In genomic region chr11:40716344-40717178, GRCh38 we compare ENCODE assay signal across 27 cellular contexts.
"Had no signal": no experiment of that assay in that cellular context is flagged by ENCODE, and none has a peak within 500 bp of the region (broad histone marks: within the 10 kb centered on the region; RNA-seq: fewer than 3 reads in every experiment).

No MANE protein-coding gene starts in this region.

- H3K36me3 Mint-ChIP-seq: activated naive CD8-positive, alpha-beta T cell; mesothelial cell of epicardium; natural killer cell treated with Interleukin-12 subunit alpha and Interleukin-12 subunit beta and Interleukin-15 and Interleukin-18, amount 100 ng/mL, for 72 hours; stimulated activated memory B cell treated with anti-CD40 and anti-IgM and Interleukin-4, amounts not matched to agents 10 μg/mL and 1 μg/mL and 100 μg/mL, for 72 hours had no signal

- H3K27me3 Mint-ChIP-seq: activated B cell treated with CpG ODN at 0.5 μM for 24 hours; activated CD4-positive, alpha-beta T cell treated with anti-CD3 and anti-CD28 coated beads for 36 hours; activated naive CD8-positive, alpha-beta T cell; natural killer cell treated with Interleukin-12 subunit alpha and Interleukin-12 subunit beta and Interleukin-15 and Interleukin-18, amount 100 ng/mL, for 72 hours; stimulated activated memory B cell treated with anti-CD40 and anti-IgM and Interleukin-4, amounts not matched to agents 10 μg/mL and 1 μg/mL and 100 μg/mL, for 72 hours had no signal

- DNase-seq: activated B cell treated with CpG ODN at 0.5 μM for 24 hours; activated CD4-positive, alpha-beta T cell treated with anti-CD3 and anti-CD28 coated beads for 36 hours; activated CD4-positive, alpha-beta T cell treated with anti-CD3 and anti-CD28 coated beads, Interleukin-2, amount 50 U/mL, for 48 hours; activated CD8-positive, alpha-beta memory T cell treated with anti-CD3 and anti-CD28 coated beads, Interleukin-2, amount 50 U/mL, for 48 hours; activated naive CD4-positive, alpha-beta T cell; activated T-cell treated with anti-CD3 and anti-CD28 coated beads, Interleukin-2, amount 50 U/mL, for 4 hours; adrenal gland; heart left ventricle; immature natural killer cell; left ventricle myocardium inferior; mammary epithelial cell; occipital lobe; small intestine; stimulated activated CD4-positive, alpha-beta T cell treated with anti-CD3 and anti-CD28 coated beads, Interleukin-15, amount 100 ng/mL, for 24 hours; stomach; T-helper 1 cell; uterus had no signal

- H3K36me3 ChIP-seq: adrenal gland, breast epithelium, heart left ventricle, left ventricle myocardium inferior, stomach, suprapubic skin, tibial nerve, uterus had no signal

- H3K27me3 ChIP-seq: adrenal gland, breast epithelium, heart left ventricle, stomach, suprapubic skin, tibial nerve, uterus had no signal

- H3K4me3 Mint-ChIP-seq: activated B cell treated with CpG ODN at 0.5 μM for 24 hours; activated CD4-positive, alpha-beta T cell treated with anti-CD3 and anti-CD28 coated beads for 36 hours; activated naive CD8-positive, alpha-beta T cell; activated T-cell treated with anti-CD3 and anti-CD28 coated beads, Interleukin-2, amount 50 U/mL, for 4 hours; immature natural killer cell; mesothelial cell of epicardium; natural killer cell treated with Interleukin-12 subunit alpha and Interleukin-12 subunit beta and Interleukin-15 and Interleukin-18, amount 100 ng/mL, for 72 hours; stimulated activated memory B cell treated with anti-CD40 and anti-IgM and Interleukin-4, amounts not matched to agents 10 μg/mL and 1 μg/mL and 100 μg/mL, for 72 hours had no signal

- H3K27ac Mint-ChIP-seq: activated B cell treated with CpG ODN at 0.5 μM for 24 hours; activated CD4-positive, alpha-beta T cell treated with anti-CD3 and anti-CD28 coated beads for 36 hours; activated naive CD8-positive, alpha-beta T cell; activated T-helper 2 cell treated with anti-CD3 and anti-CD28 coated beads, Interferon-gamma antibody, Interleukin-2, Interleukin-4, amounts not matched to agents 10 μg/mL and 5 μg/mL and 100 μg/mL, durations not matched to agents 14 hours and 24 hours and 36 hours; immature natural killer cell; mesothelial cell of epicardium; natural killer cell treated with Interleukin-12 subunit alpha and Interleukin-12 subunit beta and Interleukin-15 and Interleukin-18, amount 100 ng/mL, for 72 hours; stimulated activated memory B cell treated with anti-CD40 and anti-IgM and Interleukin-4, amounts not matched to agents 10 μg/mL and 1 μg/mL and 100 μg/mL, for 72 hours had no signal

- H3K9me3 Mint-ChIP-seq: activated B cell treated with CpG ODN at 0.5 μM for 24 hours; mesothelial cell of epicardium; stimulated activated memory B cell treated with anti-CD40 and anti-IgM and Interleukin-4, amounts not matched to agents 10 μg/mL and 1 μg/mL and 100 μg/mL, for 72 hours had no signal

- H3K4me1 Mint-ChIP-seq: activated B cell treated with CpG ODN at 0.5 μM for 24 hours; activated CD4-positive, alpha-beta T cell treated with anti-CD3 and anti-CD28 coated beads for 36 hours; immature natural killer cell; mesothelial cell of epicardium; stimulated activated memory B cell treated with anti-CD40 and anti-IgM and Interleukin-4, amounts not matched to agents 10 μg/mL and 1 μg/mL and 100 μg/mL, for 72 hours had no signal

- H3K27ac ChIP-seq: adrenal gland, breast epithelium, coronary artery, heart left ventricle, left ventricle myocardium inferior, stomach, suprapubic skin, tibial nerve, uterus had no signal

- H3K4me3 ChIP-seq: adrenal gland, breast epithelium, coronary artery, heart left ventricle, left ventricle myocardium inferior, stomach, suprapubic skin, tibial nerve, uterus had no signal

- H3K4me1 ChIP-seq: adrenal gland, breast epithelium, heart left ventricle, left ventricle myocardium inferior, stomach, suprapubic skin, tibial nerve, uterus had no signal

- H3K9me3 ChIP-seq: adrenal gland, breast epithelium, left ventricle myocardium inferior, stomach, suprapubic skin, tibial nerve, uterus had no signal

- ATAC-seq: activated CD4-positive, alpha-beta T cell treated with anti-CD3 and anti-CD28 coated beads for 36 hours; activated T-cell treated with anti-CD3 and anti-CD28 coated beads, Interleukin-2, amount 50 U/mL, for 4 hours; heart left ventricle; natural killer cell treated with Interleukin-12 subunit alpha and Interleukin-12 subunit beta and Interleukin-15 and Interleukin-18, amount 100 ng/mL, for 72 hours; sciatic nerve; stimulated activated memory B cell treated with anti-CD40 and anti-IgM and Interleukin-4, amounts not matched to agents 10 μg/mL and 1 μg/mL and 100 μg/mL, for 72 hours had no signal
